In the genomic region with DNA sequence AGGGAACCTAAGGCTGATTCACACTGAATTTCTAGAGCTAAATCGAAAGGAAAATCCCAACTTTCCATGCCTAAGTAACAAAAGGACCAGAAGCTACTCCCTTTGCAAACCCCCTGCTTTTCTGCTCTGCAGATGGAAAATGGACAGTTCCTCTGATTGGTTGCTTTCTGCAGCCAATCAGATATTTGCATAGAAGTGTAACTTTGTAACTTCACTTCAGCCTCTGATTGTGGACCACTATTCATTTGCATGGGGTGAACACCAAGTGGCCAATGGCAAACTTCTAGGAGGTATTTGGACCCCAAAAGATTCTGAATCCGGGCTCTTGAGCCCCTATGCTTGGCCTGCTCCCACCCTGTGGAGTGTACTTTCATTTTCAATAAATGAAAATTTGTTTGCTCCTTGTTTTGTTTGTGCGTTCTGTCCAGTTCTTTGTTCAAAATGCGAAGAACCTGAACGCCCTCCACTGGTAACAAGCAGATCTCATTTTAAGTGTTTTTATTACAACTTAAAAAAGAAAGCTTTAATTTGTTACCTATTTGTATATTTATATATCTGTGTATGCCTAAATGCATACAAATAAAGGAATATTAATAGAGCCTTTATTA, we compare ENCODE assay signal across 9 cellular contexts. TPM values are rescaled to one million over a fixed set of nuclear protein-coding genes. Genes with fewer than 3 reads are reported as not detected.
A peak's percentile ranks its signal among the peaks of the same experiment; 100 is the strongest.
DNase-seq lines count a peak whose midpoint lies in the region; ATAC-seq and TF ChIP-seq lines count a peak whose summit lies in the region.
"Had no signal": no experiment of that assay in that cellular context is flagged by ENCODE, and none has a peak within 500 bp of the region (broad histone marks: within the 10 kb centered on the region; RNA-seq: fewer than 3 reads in every experiment).

No MANE protein-coding gene starts in this region.

- DNase-seq in AG08395 (ENCODE audit: low spot score) (peak; percentile 35), HFF-Myc (ENCODE audit: extremely low read depth, low read depth) (no peak), WERI-Rb-1 (no peak), NCI-H1048 (lab: John Stamatoyannopoulos, UW) (no peak)
- no peak for DNase-seq in stimulated activated CD4-positive, alpha-beta T cell treated with anti-CD3 and anti-CD28 coated beads, Interleukin-12 subunit alpha, Interleukin-12 subunit beta, amount 100 ng/mL, for 4 hours
- DNase-seq: immature natural killer cell had no signal

- H3K9me3 ChIP-seq in WERI-Rb-1 (ENCODE audit: severe bottlenecking) (no peaks in the 10 kb centered on the region), liver (ENCODE audit: control insufficient read depth in 4 of 4, low read length in 3 of 4) (no peaks in the 10 kb centered on the region)

- peak; percentile 55 for TF ChIP-seq CTCF in HFF-Myc (IDR thresholded peaks at IDR 0.05; ENCODE audit: low read depth, low read length, missing control alignments)
- TF ChIP-seq CTCF in WERI-Rb-1 (IDR thresholded peaks at IDR 0.05; ENCODE audit: low read depth, low read length): 0 out of 2 replicates have a peak, but pooled peaks have one; percentile 12
- TF ChIP-seq CTCF in liver (IDR thresholded peaks at IDR 0.05; ENCODE audit: low read depth, low read length, missing input control): peak; percentile 21

- ATAC-seq in HG02763 (IDR thresholded peaks at IDR 0.05; ENCODE audit: unreplicated experiment) (no peak), HG02840 (IDR thresholded peaks at IDR 0.05; ENCODE audit: low FRiP score, unreplicated experiment) (no peak)

- H3K36me3 ChIP-seq in WERI-Rb-1 (no peaks in the 10 kb centered on the region), liver (ENCODE audit: control insufficient read depth in 4 of 4, insufficient read depth in 3 of 4, low read depth in 1 of 4, low read length in 3 of 4) (no peaks in the 10 kb centered on the region)

- no peak overlapping the region for H3K9ac ChIP-seq in liver (ENCODE audit: low read depth in 1 of 2, low read length in 2 of 2)

- WGBS in liver: 65% methylated on average over 5 of the region's 5 CpGs

- no peaks in the 10 kb centered on the region for H3K4me1 ChIP-seq in liver (ENCODE audit: control insufficient read depth in 4 of 4, insufficient read depth in 4 of 4, low read length in 3 of 4)

- peak; percentile 54 to 56 for TF ChIP-seq RAD21 in liver (IDR thresholded peaks at IDR 0.05)

- H3K27ac ChIP-seq in WERI-Rb-1: no peak overlapping the region
- no peak overlapping the region for H3K27ac ChIP-seq in liver (ENCODE audit: low read depth in 1 of 2, low read length in 2 of 2)

- H3K4me3 ChIP-seq in HFF-Myc (replicated peaks; ENCODE audit: low read depth, low read length): peak overlapping the region; percentile 22; the same call in 1 of the 2 replicates
- no peak overlapping the region for H3K4me3 ChIP-seq in WERI-Rb-1 (ENCODE audit: low read depth, low read length)
- H3K4me3 ChIP-seq in liver (ENCODE audit: low read depth in 1 of 3, low read length in 3 of 3): no peak overlapping the region

- H3K27me3 ChIP-seq in WERI-Rb-1 (ENCODE audit: insufficient read depth, low read depth, severe bottlenecking) (no peaks in the 10 kb centered on the region), liver (ENCODE audit: control insufficient read depth in 4 of 4, insufficient read depth in 4 of 4, low read length in 3 of 4) (no peaks in the 10 kb centered on the region)

TF ChIP-seq in liver, 16 proteins besides CTCF, POLR2A, EP300 and RAD21:
- TF ChIP-seq HNF4A (conservative IDR thresholded peaks at IDR 0.05) (no peak), FOXA1 (IDR thresholded peaks at IDR 0.05) (no peak), JUND (IDR thresholded peaks at IDR 0.05) (no peak), EGR1 (IDR thresholded peaks at IDR 0.05; ENCODE audit: low read depth in 2 of 2) (no peak), RXRA (IDR thresholded peaks at IDR 0.05) (no peak), SP1 (IDR thresholded peaks at IDR 0.05) (no peak), NR2F2 (IDR thresholded peaks at IDR 0.05) (no peak), YY1 (IDR thresholded peaks at IDR 0.05) (no peak), FOXA2 (IDR thresholded peaks at IDR 0.05) (no peak)
- TF ChIP-seq, protein P1, sequence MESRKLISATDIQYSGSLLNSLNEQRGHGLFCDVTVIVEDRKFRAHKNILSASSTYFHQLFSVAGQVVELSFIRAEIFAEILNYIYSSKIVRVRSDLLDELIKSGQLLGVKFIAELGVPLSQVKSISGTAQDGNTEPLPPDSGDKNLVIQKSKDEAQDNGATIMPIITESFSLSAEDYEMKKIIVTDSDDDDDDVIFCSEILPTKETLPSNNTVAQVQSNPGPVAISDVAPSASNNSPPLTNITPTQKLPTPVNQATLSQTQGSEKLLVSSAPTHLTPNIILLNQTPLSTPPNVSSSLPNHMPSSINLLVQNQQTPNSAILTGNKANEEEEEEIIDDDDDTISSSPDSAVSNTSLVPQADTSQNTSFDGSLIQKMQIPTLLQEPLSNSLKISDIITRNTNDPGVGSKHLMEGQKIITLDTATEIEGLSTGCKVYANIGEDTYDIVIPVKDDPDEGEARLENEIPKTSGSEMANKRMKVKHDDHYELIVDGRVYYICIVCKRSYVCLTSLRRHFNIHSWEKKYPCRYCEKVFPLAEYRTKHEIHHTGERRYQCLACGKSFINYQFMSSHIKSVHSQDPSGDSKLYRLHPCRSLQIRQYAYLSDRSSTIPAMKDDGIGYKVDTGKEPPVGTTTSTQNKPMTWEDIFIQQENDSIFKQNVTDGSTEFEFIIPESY (IDR thresholded peaks at IDR 0.05): no peak
- TF ChIP-seq, protein P2, sequence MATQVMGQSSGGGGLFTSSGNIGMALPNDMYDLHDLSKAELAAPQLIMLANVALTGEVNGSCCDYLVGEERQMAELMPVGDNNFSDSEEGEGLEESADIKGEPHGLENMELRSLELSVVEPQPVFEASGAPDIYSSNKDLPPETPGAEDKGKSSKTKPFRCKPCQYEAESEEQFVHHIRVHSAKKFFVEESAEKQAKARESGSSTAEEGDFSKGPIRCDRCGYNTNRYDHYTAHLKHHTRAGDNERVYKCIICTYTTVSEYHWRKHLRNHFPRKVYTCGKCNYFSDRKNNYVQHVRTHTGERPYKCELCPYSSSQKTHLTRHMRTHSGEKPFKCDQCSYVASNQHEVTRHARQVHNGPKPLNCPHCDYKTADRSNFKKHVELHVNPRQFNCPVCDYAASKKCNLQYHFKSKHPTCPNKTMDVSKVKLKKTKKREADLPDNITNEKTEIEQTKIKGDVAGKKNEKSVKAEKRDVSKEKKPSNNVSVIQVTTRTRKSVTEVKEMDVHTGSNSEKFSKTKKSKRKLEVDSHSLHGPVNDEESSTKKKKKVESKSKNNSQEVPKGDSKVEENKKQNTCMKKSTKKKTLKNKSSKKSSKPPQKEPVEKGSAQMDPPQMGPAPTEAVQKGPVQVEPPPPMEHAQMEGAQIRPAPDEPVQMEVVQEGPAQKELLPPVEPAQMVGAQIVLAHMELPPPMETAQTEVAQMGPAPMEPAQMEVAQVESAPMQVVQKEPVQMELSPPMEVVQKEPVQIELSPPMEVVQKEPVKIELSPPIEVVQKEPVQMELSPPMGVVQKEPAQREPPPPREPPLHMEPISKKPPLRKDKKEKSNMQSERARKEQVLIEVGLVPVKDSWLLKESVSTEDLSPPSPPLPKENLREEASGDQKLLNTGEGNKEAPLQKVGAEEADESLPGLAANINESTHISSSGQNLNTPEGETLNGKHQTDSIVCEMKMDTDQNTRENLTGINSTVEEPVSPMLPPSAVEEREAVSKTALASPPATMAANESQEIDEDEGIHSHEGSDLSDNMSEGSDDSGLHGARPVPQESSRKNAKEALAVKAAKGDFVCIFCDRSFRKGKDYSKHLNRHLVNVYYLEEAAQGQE (IDR thresholded peaks at IDR 0.05): no peak
- TF ChIP-seq, protein P3, sequence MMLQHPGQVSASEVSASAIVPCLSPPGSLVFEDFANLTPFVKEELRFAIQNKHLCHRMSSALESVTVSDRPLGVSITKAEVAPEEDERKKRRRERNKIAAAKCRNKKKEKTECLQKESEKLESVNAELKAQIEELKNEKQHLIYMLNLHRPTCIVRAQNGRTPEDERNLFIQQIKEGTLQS (IDR thresholded peaks at IDR 0.05): no peak
- TF ChIP-seq, protein P4, sequence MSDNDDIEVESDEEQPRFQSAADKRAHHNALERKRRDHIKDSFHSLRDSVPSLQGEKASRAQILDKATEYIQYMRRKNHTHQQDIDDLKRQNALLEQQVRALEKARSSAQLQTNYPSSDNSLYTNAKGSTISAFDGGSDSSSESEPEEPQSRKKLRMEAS (IDR thresholded peaks at IDR 0.05): no peak

RNA-seq across cellular contexts. Expression of a gene that starts 6.4 kb away (rescaled TPM):
- total RNA-seq in liver: 10 to 100 TPM; 12.2 to 42.8 TPM
- 10 to 100 TPM; 25.5 to 36.2 TPM for polyA plus RNA-seq in liver

RNA-seq across cellular contexts. Expression of a gene that starts 18.4 kb away (rescaled TPM):
- total RNA-seq in liver: 10 to 100 TPM in 1 of 2 donors, 1 to 10 TPM in 1; 7.1 to 15.1 TPM
- polyA plus RNA-seq in liver: 1 to 10 TPM; 7.4 to 8.4 TPM

RNA-seq across cellular contexts. Expression of a gene that starts 29.8 kb away (rescaled TPM):
- total RNA-seq in liver: 10 to 100 TPM; 19.2 to 87.4 TPM
- polyA plus RNA-seq in liver: 10 to 100 TPM; 20.2 to 25.2 TPM

RNA-seq across cellular contexts. Expression of a gene that starts 30.1 kb away (rescaled TPM):
- total RNA-seq in liver: under 1 TPM; 0.09 to 0.17 TPM
- under 1 TPM in 1 of 2 donors, not detected in 1; 0.17 TPM for polyA plus RNA-seq in liver
- polyA plus RNA-seq: immature natural killer cell had no signal

RNA-seq across cellular contexts. Expression of a gene that starts 38.1 kb away (rescaled TPM):
- total RNA-seq in liver: 100 to 1,000 TPM in 1 of 2 donors, 10 to 100 TPM in 1; 14.7 to 273 TPM
- polyA plus RNA-seq in liver: 100 to 1,000 TPM; 221 to 341 TPM
